In genomic region chr20:64064145-64064698, GRCh38 we compare ENCODE assay signal across 1 cellular context.
TF ChIP-seq lines count a peak whose summit lies in the region.

No MANE protein-coding gene starts in this region.

TF ChIP-seq in HepG2, 621 proteins besides CTCF, POLR2A, EP300 and RAD21 (continued from another document and continues in another):
- TF ChIP-seq DZIP1 (CRISPR knock-in tag; IDR thresholded peaks at IDR 0.05) (no peak), SPEN (CRISPR knock-in tag; IDR thresholded peaks at IDR 0.05; ENCODE audit: low read depth) (peak; percentile 55; the same call in 1 of the 2 replicates), NR1H2 (CRISPR knock-in tag; IDR thresholded peaks at IDR 0.05; ENCODE audit: borderline replicate concordance, low read depth) (no peak), PRMT3 (CRISPR knock-in tag; IDR thresholded peaks at IDR 0.05; ENCODE audit: borderline replicate concordance, low read depth) (no peak), MED8 (CRISPR knock-in tag; IDR thresholded peaks at IDR 0.05; ENCODE audit: insufficient replicate concordance) (no peak), ARNT2 (CRISPR knock-in tag; IDR thresholded peaks at IDR 0.05; ENCODE audit: low read depth) (no peak), SIN3B (IDR thresholded peaks at IDR 0.05; ENCODE audit: low read length) (no peak), E2F5 (CRISPR knock-in tag; conservative IDR thresholded peaks at IDR 0.05) (no peak), TFDP1 (CRISPR knock-in tag; IDR thresholded peaks at IDR 0.05; ENCODE audit: borderline replicate concordance) (no peak), ZNF296 (CRISPR knock-in tag; conservative IDR thresholded peaks at IDR 0.05) (no peak), ZBTB38 (CRISPR knock-in tag; IDR thresholded peaks at IDR 0.05) (peak; percentile 59), ZNF747 (CRISPR knock-in tag; IDR thresholded peaks at IDR 0.05; ENCODE audit: borderline replicate concordance) (0 out of 2 replicates have a peak, but pooled peaks have one; percentile 61), ZNF138 (CRISPR knock-in tag; IDR thresholded peaks at IDR 0.05; ENCODE audit: low read depth) (0 out of 2 replicates have a peak, but pooled peaks have one; percentile 56), STAT5B (CRISPR knock-in tag; IDR thresholded peaks at IDR 0.05) (no peak), ZFP37 (CRISPR knock-in tag; IDR thresholded peaks at IDR 0.05; ENCODE audit: borderline replicate concordance) (no peak), SOX6 (IDR thresholded peaks at IDR 0.05) (no peak), SOX6 (CRISPR knock-in tag; IDR thresholded peaks at IDR 0.05) (no peak), MBNL3 (CRISPR knock-in tag; conservative IDR thresholded peaks at IDR 0.05) (no peak), ATAD3A (CRISPR knock-in tag; IDR thresholded peaks at IDR 0.05) (no peak)
- TF ChIP-seq, protein P1, sequence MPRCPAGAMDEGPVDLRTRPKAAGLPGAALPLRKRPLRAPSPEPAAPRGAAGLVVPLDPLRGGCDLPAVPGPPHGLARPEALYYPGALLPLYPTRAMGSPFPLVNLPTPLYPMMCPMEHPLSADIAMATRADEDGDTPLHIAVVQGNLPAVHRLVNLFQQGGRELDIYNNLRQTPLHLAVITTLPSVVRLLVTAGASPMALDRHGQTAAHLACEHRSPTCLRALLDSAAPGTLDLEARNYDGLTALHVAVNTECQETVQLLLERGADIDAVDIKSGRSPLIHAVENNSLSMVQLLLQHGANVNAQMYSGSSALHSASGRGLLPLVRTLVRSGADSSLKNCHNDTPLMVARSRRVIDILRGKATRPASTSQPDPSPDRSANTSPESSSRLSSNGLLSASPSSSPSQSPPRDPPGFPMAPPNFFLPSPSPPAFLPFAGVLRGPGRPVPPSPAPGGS (CRISPR knock-in tag; IDR thresholded peaks at IDR 0.05), result no peak
- TF ChIP-seq, protein P2, sequence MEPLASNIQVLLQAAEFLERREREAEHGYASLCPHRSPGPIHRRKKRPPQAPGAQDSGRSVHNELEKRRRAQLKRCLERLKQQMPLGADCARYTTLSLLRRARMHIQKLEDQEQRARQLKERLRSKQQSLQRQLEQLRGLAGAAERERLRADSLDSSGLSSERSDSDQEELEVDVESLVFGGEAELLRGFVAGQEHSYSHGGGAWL (CRISPR knock-in tag; IDR thresholded peaks at IDR 0.05), result no peak
- TF ChIP-seq, protein P3, sequence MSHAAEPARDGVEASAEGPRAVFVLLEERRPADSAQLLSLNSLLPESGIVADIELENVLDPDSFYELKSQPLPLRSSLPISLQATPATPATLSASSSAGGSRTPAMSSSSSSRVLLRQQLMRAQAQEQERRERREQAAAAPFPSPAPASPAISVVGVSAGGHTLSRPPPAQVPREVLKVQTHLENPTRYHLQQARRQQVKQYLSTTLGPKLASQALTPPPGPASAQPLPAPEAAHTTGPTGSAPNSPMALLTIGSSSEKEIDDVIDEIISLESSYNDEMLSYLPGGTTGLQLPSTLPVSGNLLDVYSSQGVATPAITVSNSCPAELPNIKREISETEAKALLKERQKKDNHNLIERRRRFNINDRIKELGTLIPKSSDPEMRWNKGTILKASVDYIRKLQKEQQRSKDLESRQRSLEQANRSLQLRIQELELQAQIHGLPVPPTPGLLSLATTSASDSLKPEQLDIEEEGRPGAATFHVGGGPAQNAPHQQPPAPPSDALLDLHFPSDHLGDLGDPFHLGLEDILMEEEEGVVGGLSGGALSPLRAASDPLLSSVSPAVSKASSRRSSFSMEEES (CRISPR knock-in tag; IDR thresholded peaks at IDR 0.05), result no peak
- TF ChIP-seq, protein P4, sequence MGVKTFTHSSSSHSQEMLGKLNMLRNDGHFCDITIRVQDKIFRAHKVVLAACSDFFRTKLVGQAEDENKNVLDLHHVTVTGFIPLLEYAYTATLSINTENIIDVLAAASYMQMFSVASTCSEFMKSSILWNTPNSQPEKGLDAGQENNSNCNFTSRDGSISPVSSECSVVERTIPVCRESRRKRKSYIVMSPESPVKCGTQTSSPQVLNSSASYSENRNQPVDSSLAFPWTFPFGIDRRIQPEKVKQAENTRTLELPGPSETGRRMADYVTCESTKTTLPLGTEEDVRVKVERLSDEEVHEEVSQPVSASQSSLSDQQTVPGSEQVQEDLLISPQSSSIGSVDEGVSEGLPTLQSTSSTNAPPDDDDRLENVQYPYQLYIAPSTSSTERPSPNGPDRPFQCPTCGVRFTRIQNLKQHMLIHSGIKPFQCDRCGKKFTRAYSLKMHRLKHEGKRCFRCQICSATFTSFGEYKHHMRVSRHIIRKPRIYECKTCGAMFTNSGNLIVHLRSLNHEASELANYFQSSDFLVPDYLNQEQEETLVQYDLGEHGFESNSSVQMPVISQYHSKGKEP (CRISPR knock-in tag; IDR thresholded peaks at IDR 0.05), result no peak
- TF ChIP-seq, protein P5, sequence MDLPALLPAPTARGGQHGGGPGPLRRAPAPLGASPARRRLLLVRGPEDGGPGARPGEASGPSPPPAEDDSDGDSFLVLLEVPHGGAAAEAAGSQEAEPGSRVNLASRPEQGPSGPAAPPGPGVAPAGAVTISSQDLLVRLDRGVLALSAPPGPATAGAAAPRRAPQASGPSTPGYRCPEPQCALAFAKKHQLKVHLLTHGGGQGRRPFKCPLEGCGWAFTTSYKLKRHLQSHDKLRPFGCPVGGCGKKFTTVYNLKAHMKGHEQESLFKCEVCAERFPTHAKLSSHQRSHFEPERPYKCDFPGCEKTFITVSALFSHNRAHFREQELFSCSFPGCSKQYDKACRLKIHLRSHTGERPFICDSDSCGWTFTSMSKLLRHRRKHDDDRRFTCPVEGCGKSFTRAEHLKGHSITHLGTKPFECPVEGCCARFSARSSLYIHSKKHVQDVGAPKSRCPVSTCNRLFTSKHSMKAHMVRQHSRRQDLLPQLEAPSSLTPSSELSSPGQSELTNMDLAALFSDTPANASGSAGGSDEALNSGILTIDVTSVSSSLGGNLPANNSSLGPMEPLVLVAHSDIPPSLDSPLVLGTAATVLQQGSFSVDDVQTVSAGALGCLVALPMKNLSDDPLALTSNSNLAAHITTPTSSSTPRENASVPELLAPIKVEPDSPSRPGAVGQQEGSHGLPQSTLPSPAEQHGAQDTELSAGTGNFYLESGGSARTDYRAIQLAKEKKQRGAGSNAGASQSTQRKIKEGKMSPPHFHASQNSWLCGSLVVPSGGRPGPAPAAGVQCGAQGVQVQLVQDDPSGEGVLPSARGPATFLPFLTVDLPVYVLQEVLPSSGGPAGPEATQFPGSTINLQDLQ (CRISPR knock-in tag; IDR thresholded peaks at IDR 0.05), result no peak
- TF ChIP-seq, protein P6, sequence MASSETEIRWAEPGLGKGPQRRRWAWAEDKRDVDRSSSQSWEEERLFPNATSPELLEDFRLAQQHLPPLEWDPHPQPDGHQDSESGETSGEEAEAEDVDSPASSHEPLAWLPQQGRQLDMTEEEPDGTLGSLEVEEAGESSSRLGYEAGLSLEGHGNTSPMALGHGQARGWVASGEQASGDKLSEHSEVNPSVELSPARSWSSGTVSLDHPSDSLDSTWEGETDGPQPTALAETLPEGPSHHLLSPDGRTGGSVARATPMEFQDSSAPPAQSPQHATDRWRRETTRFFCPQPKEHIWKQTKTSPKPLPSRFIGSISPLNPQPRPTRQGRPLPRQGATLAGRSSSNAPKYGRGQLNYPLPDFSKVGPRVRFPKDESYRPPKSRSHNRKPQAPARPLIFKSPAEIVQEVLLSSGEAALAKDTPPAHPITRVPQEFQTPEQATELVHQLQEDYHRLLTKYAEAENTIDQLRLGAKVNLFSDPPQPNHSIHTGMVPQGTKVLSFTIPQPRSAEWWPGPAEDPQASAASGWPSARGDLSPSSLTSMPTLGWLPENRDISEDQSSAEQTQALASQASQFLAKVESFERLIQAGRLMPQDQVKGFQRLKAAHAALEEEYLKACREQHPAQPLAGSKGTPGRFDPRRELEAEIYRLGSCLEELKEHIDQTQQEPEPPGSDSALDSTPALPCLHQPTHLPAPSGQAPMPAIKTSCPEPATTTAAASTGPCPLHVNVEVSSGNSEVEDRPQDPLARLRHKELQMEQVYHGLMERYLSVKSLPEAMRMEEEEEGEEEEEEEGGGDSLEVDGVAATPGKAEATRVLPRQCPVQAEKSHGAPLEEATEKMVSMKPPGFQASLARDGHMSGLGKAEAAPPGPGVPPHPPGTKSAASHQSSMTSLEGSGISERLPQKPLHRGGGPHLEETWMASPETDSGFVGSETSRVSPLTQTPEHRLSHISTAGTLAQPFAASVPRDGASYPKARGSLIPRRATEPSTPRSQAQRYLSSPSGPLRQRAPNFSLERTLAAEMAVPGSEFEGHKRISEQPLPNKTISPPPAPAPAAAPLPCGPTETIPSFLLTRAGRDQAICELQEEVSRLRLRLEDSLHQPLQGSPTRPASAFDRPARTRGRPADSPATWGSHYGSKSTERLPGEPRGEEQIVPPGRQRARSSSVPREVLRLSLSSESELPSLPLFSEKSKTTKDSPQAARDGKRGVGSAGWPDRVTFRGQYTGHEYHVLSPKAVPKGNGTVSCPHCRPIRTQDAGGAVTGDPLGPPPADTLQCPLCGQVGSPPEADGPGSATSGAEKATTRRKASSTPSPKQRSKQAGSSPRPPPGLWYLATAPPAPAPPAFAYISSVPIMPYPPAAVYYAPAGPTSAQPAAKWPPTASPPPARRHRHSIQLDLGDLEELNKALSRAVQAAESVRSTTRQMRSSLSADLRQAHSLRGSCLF (CRISPR knock-in tag; IDR thresholded peaks at IDR 0.05; ENCODE audit: borderline replicate concordance), result no peak
- TF ChIP-seq, protein P7, sequence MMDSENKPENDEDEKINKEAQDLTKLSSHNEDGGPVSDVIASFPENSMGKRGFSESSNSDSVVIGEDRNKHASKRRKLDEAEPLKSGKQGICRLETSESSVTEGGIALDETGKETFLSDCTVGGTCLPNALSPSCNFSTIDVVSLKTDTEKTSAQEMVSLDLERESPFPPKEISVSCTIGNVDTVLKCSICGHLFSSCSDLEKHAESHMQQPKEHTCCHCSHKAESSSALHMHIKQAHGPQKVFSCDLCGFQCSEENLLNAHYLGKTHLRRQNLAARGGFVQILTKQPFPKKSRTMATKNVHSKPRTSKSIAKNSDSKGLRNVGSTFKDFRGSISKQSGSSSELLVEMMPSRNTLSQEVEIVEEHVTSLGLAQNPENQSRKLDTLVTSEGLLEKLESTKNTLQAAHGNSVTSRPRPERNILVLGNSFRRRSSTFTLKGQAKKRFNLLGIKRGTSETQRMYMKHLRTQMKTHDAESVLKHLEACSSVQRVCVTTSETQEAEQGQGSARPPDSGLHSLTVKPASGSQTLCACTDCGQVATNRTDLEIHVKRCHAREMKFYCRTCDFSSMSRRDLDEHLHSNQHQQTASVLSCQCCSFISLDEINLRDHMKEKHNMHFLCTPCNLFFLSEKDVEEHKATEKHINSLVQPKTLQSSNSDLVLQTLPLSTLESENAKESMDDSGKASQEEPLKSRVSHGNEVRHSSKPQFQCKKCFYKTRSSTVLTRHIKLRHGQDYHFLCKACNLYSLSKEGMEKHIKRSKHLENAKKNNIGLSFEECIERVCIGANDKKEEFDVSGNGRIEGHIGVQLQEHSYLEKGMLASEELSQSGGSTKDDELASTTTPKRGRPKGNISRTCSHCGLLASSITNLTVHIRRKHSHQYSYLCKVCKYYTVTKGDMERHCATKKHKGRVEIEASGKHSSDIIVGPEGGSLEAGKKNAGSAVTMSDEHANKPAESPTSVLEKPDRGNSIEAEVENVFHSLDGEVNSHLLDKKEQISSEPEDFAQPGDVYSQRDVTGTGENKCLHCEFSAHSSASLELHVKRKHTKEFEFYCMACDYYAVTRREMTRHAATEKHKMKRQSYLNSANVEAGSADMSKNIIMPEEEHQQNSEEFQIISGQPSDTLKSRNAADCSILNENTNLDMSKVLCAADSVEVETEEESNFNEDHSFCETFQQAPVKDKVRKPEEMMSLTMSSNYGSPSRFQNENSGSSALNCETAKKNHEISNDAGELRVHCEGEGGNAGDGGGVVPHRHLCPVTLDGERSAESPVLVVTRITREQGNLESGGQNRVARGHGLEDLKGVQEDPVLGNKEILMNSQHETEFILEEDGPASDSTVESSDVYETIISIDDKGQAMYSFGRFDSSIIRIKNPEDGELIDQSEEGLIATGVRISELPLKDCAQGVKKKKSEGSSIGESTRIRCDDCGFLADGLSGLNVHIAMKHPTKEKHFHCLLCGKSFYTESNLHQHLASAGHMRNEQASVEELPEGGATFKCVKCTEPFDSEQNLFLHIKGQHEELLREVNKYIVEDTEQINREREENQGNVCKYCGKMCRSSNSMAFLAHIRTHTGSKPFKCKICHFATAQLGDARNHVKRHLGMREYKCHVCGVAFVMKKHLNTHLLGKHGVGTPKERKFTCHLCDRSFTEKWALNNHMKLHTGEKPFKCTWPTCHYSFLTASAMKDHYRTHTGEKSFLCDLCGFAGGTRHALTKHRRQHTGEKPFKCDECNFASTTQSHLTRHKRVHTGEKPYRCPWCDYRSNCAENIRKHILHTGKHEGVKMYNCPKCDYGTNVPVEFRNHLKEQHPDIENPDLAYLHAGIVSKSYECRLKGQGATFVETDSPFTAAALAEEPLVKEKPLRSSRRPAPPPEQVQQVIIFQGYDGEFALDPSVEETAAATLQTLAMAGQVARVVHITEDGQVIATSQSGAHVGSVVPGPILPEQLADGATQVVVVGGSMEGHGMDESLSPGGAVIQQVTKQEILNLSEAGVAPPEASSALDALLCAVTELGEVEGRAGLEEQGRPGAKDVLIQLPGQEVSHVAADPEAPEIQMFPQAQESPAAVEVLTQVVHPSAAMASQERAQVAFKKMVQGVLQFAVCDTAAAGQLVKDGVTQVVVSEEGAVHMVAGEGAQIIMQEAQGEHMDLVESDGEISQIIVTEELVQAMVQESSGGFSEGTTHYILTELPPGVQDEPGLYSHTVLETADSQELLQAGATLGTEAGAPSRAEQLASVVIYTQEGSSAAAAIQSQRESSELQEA (CRISPR knock-in tag; IDR thresholded peaks at IDR 0.05; ENCODE audit: not compliant biosample characterization), result no peak
